Comparison of ENCODE assay signal across 21 cellular contexts in genomic region chr3:10528046-10528445, GRCh38. TPM values are rescaled to one million over a fixed set of nuclear protein-coding genes. Genes with fewer than 3 reads are reported as not detected.
DNase-seq lines count a peak whose midpoint lies in the region; ATAC-seq and TF ChIP-seq lines count a peak whose summit lies in the region.
"Had no signal": no experiment of that assay in that cellular context is flagged by ENCODE, and none has a peak within 500 bp of the region (broad histone marks: within the 10 kb centered on the region; RNA-seq: fewer than 3 reads in every experiment).

No MANE protein-coding gene starts in this region.

- H3K36me3 Mint-ChIP-seq in chondrocyte (ENCODE audit: low read depth) (peaks cover 2% of the 10 kb centered on the region), natural killer cell (no peaks in the 10 kb centered on the region), type B pancreatic cell (no peaks in the 10 kb centered on the region)
- H3K36me3 Mint-ChIP-seq: CD14-positive monocyte, IgD-negative memory B cell had no signal

- intact Hi-C loops in natural killer cell (cut with micrococcal nuclease), result no loop called here

- H3K4me3 Mint-ChIP-seq in chondrocyte (ENCODE audit: unreplicated experiment) (no peak overlapping the region), natural killer cell (no peak overlapping the region), type B pancreatic cell (no peak overlapping the region)
- H3K4me3 Mint-ChIP-seq: CD14-positive monocyte, IgD-negative memory B cell had no signal

- TF ChIP-seq CTCF in chondrocyte (IDR thresholded peaks at IDR 0.05) (no peak), natural killer cell (IDR thresholded peaks at IDR 0.05) (no peak), type B pancreatic cell (conservative IDR thresholded peaks at IDR 0.05) (no peak)

- no peaks in the 10 kb centered on the region for H3K4me1 Mint-ChIP-seq in chondrocyte (ENCODE audit: low read depth)
- H3K4me1 Mint-ChIP-seq in natural killer cell, result no peaks in the 10 kb centered on the region
- H3K4me1 Mint-ChIP-seq in type B pancreatic cell (ENCODE audit: unreplicated experiment), result no peaks in the 10 kb centered on the region
- H3K4me1 Mint-ChIP-seq: CD14-positive monocyte had no signal

- H3K27me3 Mint-ChIP-seq in chondrocyte (ENCODE audit: low read depth) (peaks cover 70% of the 10 kb centered on the region), natural killer cell (ENCODE audit: low read depth in 2 of 2) (peaks cover 10 to 42% of the 10 kb centered on the region in 2 donors), type B pancreatic cell (peaks cover 57% of the 10 kb centered on the region)

- H3K27ac Mint-ChIP-seq in chondrocyte (ENCODE audit: unreplicated experiment) (no peak overlapping the region), natural killer cell (no peak overlapping the region), type B pancreatic cell (no peak overlapping the region)
- H3K27ac Mint-ChIP-seq: IgD-negative memory B cell had no signal

- ATAC-seq in natural killer cell (no peak), GM18909 (IDR thresholded peaks at IDR 0.05; ENCODE audit: poor library complexity, unreplicated experiment) (no peak)
- ATAC-seq: PC-3 had no signal

- H3K9me3 Mint-ChIP-seq in chondrocyte (ENCODE audit: low read depth) (no peaks in the 10 kb centered on the region), natural killer cell (no peaks in the 10 kb centered on the region), type B pancreatic cell (no peaks in the 10 kb centered on the region)
- H3K9me3 Mint-ChIP-seq: CD14-positive monocyte, IgD-negative memory B cell had no signal

- DNase-seq in activated CD8-positive, alpha-beta memory T cell treated with anti-CD3 and anti-CD28 coated beads for 24 hours, result peak; percentile 17
- no peak for DNase-seq in activated CD8-positive, alpha-beta memory T cell treated with anti-CD3 and anti-CD28 coated beads, Interleukin-2, amount 50 U/mL, for 4 hours
- peak; percentile 28 for DNase-seq in chondrocyte (ENCODE audit: low spot score)
- DNase-seq in natural killer cell, result peak; percentile 1
- DNase-seq in type B pancreatic cell (ENCODE audit: extremely low spot score, unreplicated experiment), result peak; percentile 49
- DNase-seq in stimulated activated CD4-positive, alpha-beta T cell treated with anti-CD3 and anti-CD28 coated beads, Interleukin-4, amount 100 ng/mL, for 4 hours, result no peak
- DNase-seq in cerebellar cortex (ENCODE audit: low spot score), result no peak
- DNase-seq: 8988T, Karpas-422, NCI-H1417 treated with DMSO at 0.1 percent for 48 hours, NCI-H187, NCI-H446 treated with DMSO at 0.1 percent for 48 hours, NCI-H526 treated with DMSO at 0.1 percent for 48 hours, PC-3, SIG-M5, SK-N-SH had no signal

RNA-seq across cellular contexts. Expression of gene ATP2B2, which starts 22.7 kb away (rescaled TPM):
- 0.08 to 0.25 TPM (median 0.24 TPM) in 3 replicates for total RNA-seq in chondrocyte
- not detected for total RNA-seq in natural killer cell
- 0.31 and 0.76 TPM in 2 replicates for total RNA-seq in type B pancreatic cell (ENCODE audit: low replicate concordance)
- total RNA-seq: Daoy, M059J, PC-3 had no signal

Comparison
In these comparisons a context has a peak if more than half of its experiments do, and no peak if none do; other contexts are left out.
1. DNase-seq: peak in activated CD8-positive, alpha-beta memory T cell treated with anti-CD3 and anti-CD28 coated beads for 24 hours (single experiment), chondrocyte (single experiment), natural killer cell (single experiment) and type B pancreatic cell (single experiment); none in activated CD8-positive, alpha-beta memory T cell treated with anti-CD3 and anti-CD28 coated beads, Interleukin-2, amount 50 U/mL, for 4 hours (single experiment), stimulated activated CD4-positive, alpha-beta T cell treated with anti-CD3 and anti-CD28 coated beads, Interleukin-4, amount 100 ng/mL, for 4 hours (0 of 2) and cerebellar cortex (single experiment).